In genomic region chr16:52976539-52977167, GRCh38 we compare ENCODE assay signal across 9 cellular contexts.
DNase-seq lines count a peak whose midpoint lies in the region; ATAC-seq and TF ChIP-seq lines count a peak whose summit lies in the region.
"Had no signal": no experiment of that assay in that cellular context is flagged by ENCODE, and none has a peak within 500 bp of the region (broad histone marks: within the 10 kb centered on the region; RNA-seq: fewer than 3 reads in every experiment).

No MANE protein-coding gene starts in this region.

- H3K9me2 ChIP-seq in DOHH2 (replicated peaks; ENCODE audit: control insufficient read depth, low read length): no peaks in the 10 kb centered on the region

- no peaks in the 10 kb centered on the region for H3K36me3 ChIP-seq in DOHH2 (ENCODE audit: control insufficient read depth, low read length)

- no peaks in the 10 kb centered on the region for H4K20me1 ChIP-seq in DOHH2 (ENCODE audit: control insufficient read depth, insufficient read depth, low read depth, low read length)

- no peaks in the 10 kb centered on the region for H3K79me2 ChIP-seq in DOHH2 (ENCODE audit: control insufficient read depth, low read length)

- H3K4me3 ChIP-seq in DOHH2 (ENCODE audit: low read length): no peak overlapping the region
- no peak overlapping the region for H3K4me3 ChIP-seq in foreskin fibroblast (ENCODE audit: low read depth in 1 of 2, low read length in 2 of 2)
- H3K4me3 ChIP-seq: PC-9 had no signal

- no peak overlapping the region for H3K4me2 ChIP-seq in DOHH2 (ENCODE audit: low read length)
- H3K4me2 ChIP-seq: PC-9 had no signal

- H3K9me3 ChIP-seq in DOHH2 (ENCODE audit: control insufficient read depth, insufficient read depth, low read length): no peaks in the 10 kb centered on the region

- ATAC-seq in GM21381 (IDR thresholded peaks at IDR 0.05; ENCODE audit: unreplicated experiment): peak; percentile 66
- no peak for ATAC-seq in HG03108 (IDR thresholded peaks at IDR 0.05; ENCODE audit: unreplicated experiment)
- no peak for ATAC-seq in HG02763 (IDR thresholded peaks at IDR 0.05; ENCODE audit: unreplicated experiment)

- no peak overlapping the region for H3K27ac ChIP-seq in DOHH2 (ENCODE audit: low read depth, low read length)
- H3K27ac ChIP-seq: PC-9 had no signal

- DNase-seq in NCI-H69 (lab: John Stamatoyannopoulos, UW) (peak; percentile 31), foreskin fibroblast (peak; percentile 0 to 4), GM19240 (ENCODE audit: insufficient read length, low spot score) (no peak), NOMO-1 treated with DMSO at 0.1 percent for 48 hours (lab: John Stamatoyannopoulos, UW; ENCODE audit: unreplicated experiment) (no peak)

- H3F3A ChIP-seq in DOHH2 (ENCODE audit: control insufficient read depth, insufficient read depth): no peaks in the 10 kb centered on the region

- no peaks in the 10 kb centered on the region for H3K4me1 ChIP-seq in DOHH2 (ENCODE audit: control insufficient read depth, low read length)

- TF ChIP-seq CTCF in DOHH2 (IDR thresholded peaks at IDR 0.05; ENCODE audit: low read depth, low read length, poor library complexity, severe bottlenecking) (peak; percentile 45), foreskin fibroblast (IDR thresholded peaks at IDR 0.05; ENCODE audit: low read depth, low read length) (peak; percentile 25)

- H3K27me3 ChIP-seq in DOHH2 (ENCODE audit: control insufficient read depth, low read length): 0 out of 2 replicates have a peak, but pooled peaks cover 2% of the 10 kb centered on the region

Comparison
In these comparisons a context has a peak if more than half of its experiments do, and no peak if none do; other contexts are left out.
1. DNase-seq: peak in NCI-H69 (single experiment) and foreskin fibroblast (2 of 2); none in GM19240 (single experiment) and NOMO-1 treated with DMSO at 0.1 percent for 48 hours (single experiment).